In genomic region chr1:235408503-235408960, GRCh38 we compare ENCODE assay signal across 1 cellular context.
TF ChIP-seq lines count a peak whose summit lies in the region.

No MANE protein-coding gene starts in this region.

TF ChIP-seq in HepG2, 621 proteins besides CTCF, POLR2A, EP300 and RAD21 (continued from another document and continues in another):
- no peak for TF ChIP-seq REST (IDR thresholded peaks at IDR 0.05; ENCODE audit: borderline replicate concordance in 1 of 2, low read depth in 1 of 2, low read length in 2 of 2)
- no peak for TF ChIP-seq TCF12 (IDR thresholded peaks at IDR 0.05)
- TF ChIP-seq TCF12 (CRISPR knock-in tag; IDR thresholded peaks at IDR 0.05): no peak
- no peak for TF ChIP-seq ZBTB37 (CRISPR knock-in tag; IDR thresholded peaks at IDR 0.05)
- peak; percentile 46; the same call in 1 of the 2 replicates for TF ChIP-seq NR2F2 (IDR thresholded peaks at IDR 0.05; ENCODE audit: borderline replicate concordance, low read depth)
- peak; percentile 13; the same call in 1 of the 2 replicates for TF ChIP-seq THAP11 (CRISPR knock-in tag; IDR thresholded peaks at IDR 0.05)
- TF ChIP-seq CBX5 (CRISPR knock-in tag; IDR thresholded peaks at IDR 0.05; ENCODE audit: borderline replicate concordance): no peak
- peak; percentile 61; the same call in 1 of the 2 replicates for TF ChIP-seq CEBPB (IDR thresholded peaks at IDR 0.05; ENCODE audit: borderline replicate concordance, low read depth, low read length)
- peak; percentile 35; the same call in 1 of the 2 replicates for TF ChIP-seq ZNF7 (CRISPR knock-in tag; IDR thresholded peaks at IDR 0.05)
- TF ChIP-seq POGK (CRISPR knock-in tag; conservative IDR thresholded peaks at IDR 0.05): no peak
- no peak for TF ChIP-seq PRDM15 (CRISPR knock-in tag; IDR thresholded peaks at IDR 0.05)
- TF ChIP-seq GABPB1 (CRISPR knock-in tag; IDR thresholded peaks at IDR 0.05): 0 out of 2 replicates have a peak, but pooled peaks have one; percentile 3
- 0 out of 2 replicates have a peak, but pooled peaks have one; percentile 38 for TF ChIP-seq IRF2 (CRISPR knock-in tag; IDR thresholded peaks at IDR 0.05)
- TF ChIP-seq ZFP37 (CRISPR knock-in tag; IDR thresholded peaks at IDR 0.05; ENCODE audit: borderline replicate concordance): no peak
- peak; percentile 75 for TF ChIP-seq ZNF292 (CRISPR knock-in tag; IDR thresholded peaks at IDR 0.05; ENCODE audit: borderline replicate concordance, low read depth)
- TF ChIP-seq TEF (CRISPR knock-in tag; IDR thresholded peaks at IDR 0.05): peak; percentile 94
- TF ChIP-seq KDM3A (CRISPR knock-in tag; IDR thresholded peaks at IDR 0.05; ENCODE audit: low read depth): no peak
- TF ChIP-seq MLX (CRISPR knock-in tag; IDR thresholded peaks at IDR 0.05): 0 out of 2 replicates have a peak, but pooled peaks have one; percentile 13
- TF ChIP-seq ZNF572 (CRISPR knock-in tag; IDR thresholded peaks at IDR 0.05): no peak
- TF ChIP-seq GATAD2A (CRISPR knock-in tag; IDR thresholded peaks at IDR 0.05): peak; percentile 76
- TF ChIP-seq ZNF275 (CRISPR knock-in tag; IDR thresholded peaks at IDR 0.05; ENCODE audit: borderline replicate concordance): no peak
- no peak for TF ChIP-seq GATAD1 (CRISPR knock-in tag; IDR thresholded peaks at IDR 0.05)
- TF ChIP-seq SAP130 (CRISPR knock-in tag; IDR thresholded peaks at IDR 0.05; ENCODE audit: low read depth): peak; percentile 58
- TF ChIP-seq ZNF605 (CRISPR knock-in tag; IDR thresholded peaks at IDR 0.05): no peak
- TF ChIP-seq ZNF772 (CRISPR knock-in tag; IDR thresholded peaks at IDR 0.05): no peak
- no peak for TF ChIP-seq CC2D1A (CRISPR knock-in tag; IDR thresholded peaks at IDR 0.05)
- no peak; the same call in 1 of the 2 replicates for TF ChIP-seq TFE3 (CRISPR knock-in tag; IDR thresholded peaks at IDR 0.05)
- TF ChIP-seq ATF6 (CRISPR knock-in tag; conservative IDR thresholded peaks at IDR 0.05): no peak
- TF ChIP-seq ZNF512B (CRISPR knock-in tag; IDR thresholded peaks at IDR 0.05; ENCODE audit: borderline replicate concordance): 0 out of 2 replicates have a peak, but pooled peaks have one; percentile 32
- peak; percentile 47; the same call in 1 of the 2 replicates for TF ChIP-seq ZNF280D (CRISPR knock-in tag; IDR thresholded peaks at IDR 0.05)
